Comparison of ENCODE assay signal across 1 cellular context in the genomic region with DNA sequence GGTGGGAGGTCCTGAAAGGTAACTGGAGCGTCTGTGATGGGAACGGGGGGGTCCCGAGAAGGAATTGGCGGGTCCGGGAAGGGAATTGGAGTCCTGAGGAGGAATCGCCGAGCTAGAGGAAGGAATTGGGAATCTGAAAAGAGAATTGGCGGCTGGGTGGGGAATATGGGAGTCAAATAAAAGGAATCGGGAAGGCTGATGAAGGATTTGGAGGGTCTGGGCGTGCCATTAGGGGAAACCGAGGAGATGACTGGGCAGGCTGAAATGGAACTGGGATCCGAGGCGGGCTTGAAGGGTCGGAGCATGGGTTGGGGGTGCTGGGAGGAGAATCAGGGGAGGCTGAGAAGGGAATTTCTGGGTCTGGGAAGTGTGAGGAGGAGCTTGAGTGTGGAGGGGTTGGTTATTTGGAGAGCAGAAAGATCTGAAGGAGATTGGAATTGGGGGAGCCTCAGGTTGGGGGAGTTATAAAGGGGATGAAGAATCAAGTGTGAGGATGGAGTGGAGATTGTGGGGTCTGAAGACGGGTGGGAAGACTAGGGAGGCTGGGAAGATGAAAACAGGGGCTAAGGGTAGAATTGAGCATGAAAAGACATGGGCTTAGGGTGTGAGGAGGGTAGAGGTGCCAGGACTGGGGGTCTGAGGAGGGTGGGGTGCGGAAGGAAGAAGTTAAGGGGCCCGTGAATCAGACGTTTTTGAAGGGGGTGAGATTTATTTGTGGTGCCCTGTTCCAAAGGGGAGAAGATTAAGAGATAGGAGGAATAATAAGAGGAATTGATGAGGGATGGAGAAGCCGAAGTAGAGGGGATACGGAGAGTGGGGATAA.
A peak's percentile ranks its signal among the peaks of the same experiment; 100 is the strongest.
TF ChIP-seq lines count a peak whose summit lies in the region.

No MANE protein-coding gene starts in this region.

TF ChIP-seq in GM12878, 131 proteins besides CTCF, POLR2A, EP300 and RAD21:
- no peak for TF ChIP-seq CHD4 (IDR thresholded peaks at IDR 0.05)
- peak; percentile 34 to 61; a peak in 3 of 4 replicates for TF ChIP-seq IKZF2 (IDR thresholded peaks at IDR 0.05)
- TF ChIP-seq MTA2 (IDR thresholded peaks at IDR 0.05; ENCODE audit: low read depth): 0 out of 2 replicates have a peak, but pooled peaks have one; percentile 8
- TF ChIP-seq, protein P1, sequence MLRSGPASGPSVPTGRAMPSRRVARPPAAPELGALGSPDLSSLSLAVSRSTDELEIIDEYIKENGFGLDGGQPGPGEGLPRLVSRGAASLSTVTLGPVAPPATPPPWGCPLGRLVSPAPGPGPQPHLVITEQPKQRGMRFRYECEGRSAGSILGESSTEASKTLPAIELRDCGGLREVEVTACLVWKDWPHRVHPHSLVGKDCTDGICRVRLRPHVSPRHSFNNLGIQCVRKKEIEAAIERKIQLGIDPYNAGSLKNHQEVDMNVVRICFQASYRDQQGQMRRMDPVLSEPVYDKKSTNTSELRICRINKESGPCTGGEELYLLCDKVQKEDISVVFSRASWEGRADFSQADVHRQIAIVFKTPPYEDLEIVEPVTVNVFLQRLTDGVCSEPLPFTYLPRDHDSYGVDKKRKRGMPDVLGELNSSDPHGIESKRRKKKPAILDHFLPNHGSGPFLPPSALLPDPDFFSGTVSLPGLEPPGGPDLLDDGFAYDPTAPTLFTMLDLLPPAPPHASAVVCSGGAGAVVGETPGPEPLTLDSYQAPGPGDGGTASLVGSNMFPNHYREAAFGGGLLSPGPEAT (IDR thresholded peaks at IDR 0.05; ENCODE audit: low read depth): 0 out of 2 replicates have a peak, but pooled peaks have one; percentile 9
